2 cellular contexts compared by ENCODE assay signal in genomic region chr5:96658272-96658671, GRCh38.
TF ChIP-seq lines count a peak whose summit lies in the region.

No MANE protein-coding gene starts in this region.

TF ChIP-seq in A549, 52 proteins besides CTCF, POLR2A, EP300 and RAD21:
- no peak for TF ChIP-seq HEYL (CRISPR knock-in tag; IDR thresholded peaks at IDR 0.05)
- no peak for TF ChIP-seq BCL3 (IDR thresholded peaks at IDR 0.05)
- no peak for TF ChIP-seq TFCP2L1 (CRISPR knock-in tag; IDR thresholded peaks at IDR 0.05)
- no peak for TF ChIP-seq ZC3H11A (IDR thresholded peaks at IDR 0.05)
- TF ChIP-seq ATOH8 (CRISPR knock-in tag; IDR thresholded peaks at IDR 0.05; ENCODE audit: low read depth): no peak

TF ChIP-seq in GM23338, 12 proteins besides CTCF, POLR2A, EP300 and RAD21:
- TF ChIP-seq ZNF462 (CRISPR knock-in tag; IDR thresholded peaks at IDR 0.05): no peak
